1 cellular context compared by ENCODE assay signal in the genomic region with DNA sequence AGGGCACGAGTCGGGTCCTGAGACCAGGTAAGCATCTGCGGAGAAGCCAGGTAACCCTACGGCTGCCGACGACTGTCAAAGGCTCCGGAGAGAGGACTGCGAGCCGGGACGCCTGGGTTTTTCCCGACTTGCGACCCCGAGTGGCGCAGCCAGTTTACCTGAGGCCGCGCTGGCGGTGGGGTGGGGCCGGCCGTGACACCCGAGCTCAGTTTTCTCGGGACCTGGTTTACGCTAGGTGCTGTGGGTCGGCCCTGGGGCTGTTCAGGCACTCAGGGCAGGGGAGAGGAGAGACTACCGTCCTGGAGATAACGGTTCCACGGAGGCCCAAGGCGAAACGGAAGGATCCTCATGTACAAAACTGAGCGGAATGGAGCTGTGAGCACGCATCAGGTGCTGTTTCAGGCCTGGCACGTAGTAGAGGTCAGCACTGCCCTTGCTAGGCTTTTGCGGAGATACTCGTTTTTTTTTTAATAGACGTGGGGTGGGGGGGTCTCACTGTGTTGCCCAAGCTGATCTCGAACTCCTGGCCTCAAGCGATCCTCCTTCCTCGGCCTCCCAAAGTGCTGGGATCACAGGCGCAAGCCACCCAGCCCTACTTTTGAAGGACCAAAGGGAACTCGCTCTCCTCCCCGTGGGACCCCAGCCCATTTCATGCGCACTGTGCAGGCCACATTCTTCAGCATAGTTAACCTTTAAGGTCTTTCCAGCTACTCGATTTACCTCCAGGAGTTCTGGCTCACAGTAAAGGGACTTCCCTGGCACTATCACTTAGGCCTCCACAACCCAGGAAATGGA.
TF ChIP-seq lines count a peak whose summit lies in the region.

No MANE protein-coding gene starts in this region.

TF ChIP-seq in K562, 482 proteins besides CTCF, POLR2A, EP300 and RAD21 (continues in another document):
- no peak for TF ChIP-seq NFYB (IDR thresholded peaks at IDR 0.05; ENCODE audit: extremely low read depth, insufficient read length)
- no peak for TF ChIP-seq BCL6 (CRISPR knock-in tag; IDR thresholded peaks at IDR 0.05)
- TF ChIP-seq SRSF3 (IDR thresholded peaks at IDR 0.05; ENCODE audit: insufficient read depth, low read length): 0 out of 2 replicates have a peak, but pooled peaks have one; percentile 64
- TF ChIP-seq FOXP1 (CRISPR knock-in tag; IDR thresholded peaks at IDR 0.05): peak; percentile 56; the same call in 1 of the 2 replicates
- TF ChIP-seq RCOR1 (IDR thresholded peaks at IDR 0.05; ENCODE audit: borderline replicate concordance in 1 of 2, low read depth in 2 of 2, low read length in 2 of 2): peak in 1 of 2 experiments; percentile 25; a peak in 1 of 4 replicates
- peak; percentile 86 for TF ChIP-seq ZNF740 (CRISPR knock-in tag; IDR thresholded peaks at IDR 0.05)
- TF ChIP-seq ZNF740 (tag; IDR thresholded peaks at IDR 0.05): peak in 1 of 2 experiments; percentile 71; a peak in 2 of 4 replicates
- 0 out of 2 replicates have a peak, but pooled peaks have one; percentile 33 for TF ChIP-seq ZNF174 (CRISPR knock-in tag; IDR thresholded peaks at IDR 0.05)
- TF ChIP-seq BCOR (IDR thresholded peaks at IDR 0.05): peak; percentile 60
- no peak for TF ChIP-seq ZNF655 (CRISPR knock-in tag; IDR thresholded peaks at IDR 0.05)
- TF ChIP-seq RREB1 (CRISPR knock-in tag; IDR thresholded peaks at IDR 0.05): no peak
- TF ChIP-seq, protein P1, sequence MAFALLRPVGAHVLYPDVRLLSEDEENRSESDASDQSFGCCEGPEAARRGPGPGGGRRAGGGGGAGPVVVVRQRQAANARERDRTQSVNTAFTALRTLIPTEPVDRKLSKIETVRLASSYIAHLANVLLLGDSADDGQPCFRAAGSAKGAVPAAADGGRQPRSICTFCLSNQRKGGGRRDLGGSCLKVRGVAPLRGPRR (CRISPR knock-in tag; IDR thresholded peaks at IDR 0.05): 0 out of 2 replicates have a peak, but pooled peaks have one; percentile 52
- TF ChIP-seq ZNF444 (CRISPR knock-in tag; IDR thresholded peaks at IDR 0.05): no peak
- no peak for TF ChIP-seq MYNN (IDR thresholded peaks at IDR 0.05)
- no peak for TF ChIP-seq MYNN (CRISPR knock-in tag; IDR thresholded peaks at IDR 0.05)
- peak; percentile 50; the same call in 1 of the 2 replicates for TF ChIP-seq SIN3B (IDR thresholded peaks at IDR 0.05; ENCODE audit: low read depth)
- TF ChIP-seq ESRRA (IDR thresholded peaks at IDR 0.05; ENCODE audit: borderline replicate concordance, low read depth): peak; percentile 9; the same call in 1 of the 2 replicates
- 0 out of 4 replicates have a peak, but pooled peaks of 1 of the 2 experiments have one; percentile 55 for TF ChIP-seq UBTF (IDR thresholded peaks at IDR 0.05; ENCODE audit: borderline replicate concordance in 1 of 2, low read depth in 2 of 2, low read length in 2 of 2)
- TF ChIP-seq ATF2 (CRISPR knock-in tag; IDR thresholded peaks at IDR 0.05): no peak
- peak in 1 of 2 experiments; percentile 50; a peak in 1 of 4 replicates for TF ChIP-seq SRF (CRISPR knock-in tag; IDR thresholded peaks at IDR 0.05)
- no peak for TF ChIP-seq PTRF (tag; IDR thresholded peaks at IDR 0.05)
- TF ChIP-seq GTF3C2 (IDR thresholded peaks at IDR 0.05; ENCODE audit: borderline replicate concordance, extremely low read depth, insufficient read length): peak; percentile 3
- no peak for TF ChIP-seq MCM3 (IDR thresholded peaks at IDR 0.05)
- TF ChIP-seq C11orf30 (IDR thresholded peaks at IDR 0.05; ENCODE audit: low read depth): no peak
- no peak for TF ChIP-seq ZNF143 (CRISPR knock-in tag; IDR thresholded peaks at IDR 0.05)
- TF ChIP-seq, protein P2, sequence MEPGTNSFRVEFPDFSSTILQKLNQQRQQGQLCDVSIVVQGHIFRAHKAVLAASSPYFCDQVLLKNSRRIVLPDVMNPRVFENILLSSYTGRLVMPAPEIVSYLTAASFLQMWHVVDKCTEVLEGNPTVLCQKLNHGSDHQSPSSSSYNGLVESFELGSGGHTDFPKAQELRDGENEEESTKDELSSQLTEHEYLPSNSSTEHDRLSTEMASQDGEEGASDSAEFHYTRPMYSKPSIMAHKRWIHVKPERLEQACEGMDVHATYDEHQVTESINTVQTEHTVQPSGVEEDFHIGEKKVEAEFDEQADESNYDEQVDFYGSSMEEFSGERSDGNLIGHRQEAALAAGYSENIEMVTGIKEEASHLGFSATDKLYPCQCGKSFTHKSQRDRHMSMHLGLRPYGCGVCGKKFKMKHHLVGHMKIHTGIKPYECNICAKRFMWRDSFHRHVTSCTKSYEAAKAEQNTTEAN (CRISPR knock-in tag; IDR thresholded peaks at IDR 0.05): peak; percentile 79; the same call in 1 of the 2 replicates
- TF ChIP-seq NFRKB (IDR thresholded peaks at IDR 0.05; ENCODE audit: low read depth): peak; percentile 52; the same call in 1 of the 2 replicates
- TF ChIP-seq FOXK2 (conservative IDR thresholded peaks at IDR 0.05 in 1 of 2, IDR thresholded peaks at IDR 0.05 in 1 of 2; ENCODE audit: low read depth in 2 of 2): no peak
- TF ChIP-seq ZC3H8 (IDR thresholded peaks at IDR 0.05): no peak
- TF ChIP-seq SP1 (CRISPR knock-in tag; IDR thresholded peaks at IDR 0.05): no peak
- no peak for TF ChIP-seq NBN (IDR thresholded peaks at IDR 0.05; ENCODE audit: low read depth)
